8 cellular contexts compared by ENCODE assay signal in genomic region chr5:81506900-81507588, GRCh38.
DNase-seq lines count a peak whose midpoint lies in the region; ATAC-seq lines count a peak whose summit lies in the region.

No MANE protein-coding gene starts in this region.

- H3K9ac ChIP-seq in trophoblast cell (ENCODE audit: low read length): no peak overlapping the region

- H3K27me3 Mint-ChIP-seq in activated T-cell treated with anti-CD3 and anti-CD28 coated beads, Interleukin-2, amount 50 U/mL, for 24 hours: no peaks in the 10 kb centered on the region

- peak; percentile 99 for ATAC-seq in GM21529 (IDR thresholded peaks at IDR 0.05; ENCODE audit: unreplicated experiment)

- no peaks in the 10 kb centered on the region for H3K9me3 ChIP-seq in trophoblast cell (ENCODE audit: insufficient read depth, low read depth, low read length)

- H3K18ac ChIP-seq in trophoblast cell (ENCODE audit: low read length): no peak overlapping the region

- no peaks in the 10 kb centered on the region for H3K36me3 ChIP-seq in trophoblast cell (ENCODE audit: control insufficient read depth in 1 of 2, insufficient read depth in 2 of 2, low read length in 2 of 2)

- no peak overlapping the region for H2BK5ac ChIP-seq in trophoblast cell (ENCODE audit: low read depth, low read length, poor library complexity)

- H3K4me3 Mint-ChIP-seq in activated T-cell treated with anti-CD3 and anti-CD28 coated beads, Interleukin-2, amount 50 U/mL, for 24 hours: no peak overlapping the region

- no peaks in the 10 kb centered on the region for H3K4me1 ChIP-seq in trophoblast cell (ENCODE audit: control insufficient read depth in 1 of 2, insufficient read depth in 2 of 2, low read length in 2 of 2)

- H3K4ac ChIP-seq in trophoblast cell (ENCODE audit: low read depth, low read length): no peak overlapping the region

- H3K79me1 ChIP-seq in trophoblast cell (ENCODE audit: low read length): no peaks in the 10 kb centered on the region

- no peak overlapping the region for H3K14ac ChIP-seq in trophoblast cell (ENCODE audit: low read length)

- H2BK12ac ChIP-seq in trophoblast cell (ENCODE audit: low read length): no peak overlapping the region

- H3K27ac Mint-ChIP-seq in activated T-cell treated with anti-CD3 and anti-CD28 coated beads, Interleukin-2, amount 50 U/mL, for 24 hours: no peak overlapping the region

- no peak overlapping the region for H3K27ac ChIP-seq in trophoblast cell (ENCODE audit: low read depth, low read length)

- no peaks in the 10 kb centered on the region for H3K27me3 ChIP-seq in trophoblast cell (ENCODE audit: insufficient read depth, low read length)

- H2AK5ac ChIP-seq in trophoblast cell (ENCODE audit: low read length): no peak overlapping the region

- no peak overlapping the region for H3K23ac ChIP-seq in trophoblast cell (ENCODE audit: low read length)

- H2BK120ac ChIP-seq in trophoblast cell (ENCODE audit: insufficient read depth, low read length, poor library complexity): no peak overlapping the region

- H4K12ac ChIP-seq in trophoblast cell (ENCODE audit: low read depth, low read length): no peak overlapping the region

- H3K4me3 ChIP-seq in trophoblast cell (ENCODE audit: low read depth, low read length): no peak overlapping the region

- H4K91ac ChIP-seq in trophoblast cell (ENCODE audit: low read depth, low read length): no peak overlapping the region

- no peaks in the 10 kb centered on the region for H3K79me2 ChIP-seq in trophoblast cell (ENCODE audit: control insufficient read depth, insufficient read depth, low read length, poor library complexity)

- H3K9me3 Mint-ChIP-seq in activated T-cell treated with anti-CD3 and anti-CD28 coated beads, Interleukin-2, amount 50 U/mL, for 24 hours: no peaks in the 10 kb centered on the region

- WGBS in trophoblast cell (ENCODE audit: extremely low coverage, insufficient coverage, insufficient read length): no CpG with 5 or more reads among the region's 2 CpGs

- no peak overlapping the region for H3K4me2 ChIP-seq in trophoblast cell (ENCODE audit: low read length)

- H4K8ac ChIP-seq in trophoblast cell (ENCODE audit: low read depth, low read length): no peak overlapping the region

- peaks cover 1% of the 10 kb centered on the region for H3K4me1 Mint-ChIP-seq in activated T-cell treated with anti-CD3 and anti-CD28 coated beads, Interleukin-2, amount 50 U/mL, for 24 hours (ENCODE audit: low read depth)

- peaks cover 5% of the 10 kb centered on the region for H3K36me3 Mint-ChIP-seq in activated T-cell treated with anti-CD3 and anti-CD28 coated beads, Interleukin-2, amount 50 U/mL, for 24 hours (ENCODE audit: low read depth)

- no peak overlapping the region for H2AFZ ChIP-seq in trophoblast cell (ENCODE audit: insufficient read depth, low read length, poor library complexity)

- DNase-seq in activated T-cell treated with anti-CD3 and anti-CD28 coated beads for 48 hours (ENCODE audit: low read depth) (peak; percentile 7), HS-27A (ENCODE audit: low read depth) (peak; percentile 17), NCI-H82 treated with DMSO at 0.1 percent for 48 hours (lab: John Stamatoyannopoulos, UW; ENCODE audit: unreplicated experiment) (peak; percentile 61), glomerular endothelial cell (ENCODE audit: extremely low read depth, low read depth, low spot score) (peak; percentile 85), trophoblast cell (peak; percentile 50 to 79)
- no peak for DNase-seq in activated T-cell treated with anti-CD3 and anti-CD28 coated beads, Interleukin-2, amount 50 U/mL, for 24 hours
- DNase-seq in activated naive CD4-positive, alpha-beta T cell treated with anti-CD3 and anti-CD28 coated beads, Interleukin-2, amount 50 U/mL, for 16 hours: peak; percentile 15
